Comparison of ENCODE assay signal across 8 cellular contexts in the genomic region with DNA sequence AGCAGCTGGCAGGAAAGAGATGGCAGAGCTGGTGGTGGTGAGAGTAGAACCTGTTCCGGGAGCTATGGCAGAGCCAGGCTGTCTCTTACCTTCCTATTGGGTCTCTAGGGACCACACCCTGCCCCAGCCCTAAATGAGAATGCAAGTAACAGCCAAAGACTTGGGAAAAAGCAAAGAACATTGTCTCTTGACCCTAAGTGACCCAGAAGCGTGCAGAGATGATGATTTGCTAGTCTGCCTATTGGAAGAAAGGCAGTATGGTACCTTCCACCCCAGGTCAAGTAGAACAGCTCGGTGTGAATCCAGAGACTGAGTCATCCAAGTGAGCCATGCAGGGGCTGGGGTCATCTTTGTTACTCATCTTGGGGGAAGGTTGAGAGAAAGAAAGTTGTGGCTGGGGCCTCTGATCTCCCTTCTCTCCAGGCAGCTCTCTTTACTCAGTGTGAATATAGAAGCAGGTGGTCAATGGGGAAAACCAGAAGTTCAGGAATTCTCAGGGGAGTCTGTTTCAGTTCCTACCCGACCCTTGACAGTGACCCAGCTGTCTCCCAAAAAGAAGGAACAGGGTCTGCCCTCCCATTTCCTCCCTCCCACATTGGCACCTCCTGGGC. TPM values are rescaled to one million over a fixed set of nuclear protein-coding genes. Genes with fewer than 3 reads are reported as not detected.
DNase-seq lines count a peak whose midpoint lies in the region; ATAC-seq, FAIRE-seq and TF ChIP-seq lines count a peak whose summit lies in the region.

No MANE protein-coding gene starts in this region.

- H3K4me3 ChIP-seq in brain microvascular endothelial cell (ENCODE audit: low read depth, low read length) (peak overlapping the region; percentile 79), mucosa of descending colon (no peak overlapping the region)

- in situ Hi-C loops in brain microvascular endothelial cell (cut with HindIII; ENCODE audit: low pct_ligation_motif_present, low sequenced_read_pairs) = no loop called here

- FAIRE-seq in HTR-8/SVneo (lab: Jason Lieb, UNC) = no peak

- TF ChIP-seq CTCF in brain microvascular endothelial cell (IDR thresholded peaks at IDR 0.05; ENCODE audit: low read depth, low read length, missing control alignments) (no peak), mucosa of descending colon (IDR thresholded peaks at IDR 0.05) (no peak)

- peaks cover 59% of the 10 kb centered on the region for H3K4me1 ChIP-seq in mucosa of descending colon (ENCODE audit: low read depth)

- DNase-seq in COLO829 (ENCODE audit: low spot score) (peak; percentile 50), M059J (ENCODE audit: low read depth) (peak; percentile 88), brain microvascular endothelial cell (peak; percentile 74), mucosa of descending colon (peak in 2 of 3 donors; percentile 54 to 71), HTR-8/SVneo (ENCODE audit: insufficient read length, low spot score) (no peak), NCI-H187 (lab: John Stamatoyannopoulos, UW) (no peak), NOMO-1 treated with dmso at 0.1 percent for 144 hours (lab: John Stamatoyannopoulos, UW; ENCODE audit: unreplicated experiment) (no peak)

- intact Hi-C loops in mucosa of descending colon (cut with DNase I, micrococcal nuclease) = no loop called here

- H3K27ac ChIP-seq in brain microvascular endothelial cell = peak overlapping the region; percentile 62

- H3K36me3 ChIP-seq in brain microvascular endothelial cell (replicated peaks) = no peaks in the 10 kb centered on the region
- H3K36me3 ChIP-seq in mucosa of descending colon (ENCODE audit: low read depth) = no peaks in the 10 kb centered on the region

- no peaks in the 10 kb centered on the region for H3K9me3 ChIP-seq in mucosa of descending colon

- H3K27me3 ChIP-seq in brain microvascular endothelial cell (replicated peaks) = no peaks in the 10 kb centered on the region

- ATAC-seq in mucosa of descending colon = peak; percentile 23
- ATAC-seq in HG03521 (IDR thresholded peaks at IDR 0.05; ENCODE audit: unreplicated experiment) = no peak

RNA-seq across cellular contexts. Expression of a gene that starts 1.7 kb away (rescaled TPM):
- 115 and 120 TPM in 2 replicates for total RNA-seq in M059J (2014; rRNA removed; shearing (Covaris generic))
- total RNA-seq in mucosa of descending colon = 100 to 1,000 TPM; 201 to 285 (median 241) TPM

RNA-seq across cellular contexts. Expression of a gene that starts 2.7 kb away (rescaled TPM):
- total RNA-seq in M059J (2014; rRNA removed; shearing (Covaris generic)) = 2.0 and 3.2 TPM in 2 replicates
- total RNA-seq in mucosa of descending colon = 10 to 100 TPM; 21.5 to 48.1 (median 35.8) TPM

RNA-seq across cellular contexts. Expression of a gene that starts 9.8 kb away (rescaled TPM):
- 4.2 and 7.9 TPM in 2 replicates for total RNA-seq in M059J (2014; rRNA removed; shearing (Covaris generic))
- total RNA-seq in mucosa of descending colon = 100 to 1,000 TPM in 1 of 3 donors, 10 to 100 TPM in 2; 16.5 to 449 (median 46.0) TPM

RNA-seq across cellular contexts. Expression of a gene that starts 11.3 kb away (rescaled TPM):
- 1,074 and 1,218 TPM in 2 replicates for total RNA-seq in M059J (2014; rRNA removed; shearing (Covaris generic))
- 1,000 to 10,000 TPM in 2 of 3 donors, 100 to 1,000 TPM in 1; 992 to 1,177 (median 1,016) TPM for total RNA-seq in mucosa of descending colon

RNA-seq across cellular contexts. Expression of a gene that starts 25.4 kb away (rescaled TPM):
- total RNA-seq in M059J (2014; rRNA removed; shearing (Covaris generic)) = 3.9 and 7.1 TPM in 2 replicates
- total RNA-seq in mucosa of descending colon = 10 to 100 TPM in 1 of 3 donors, 1 to 10 TPM in 2; 1.0 to 13.8 (median 2.8) TPM

Comparison
In these comparisons a context has a peak if more than half of its experiments do, and no peak if none do; other contexts are left out.
1. DNase-seq: peak in COLO829 (single experiment), M059J (single experiment), brain microvascular endothelial cell (single experiment) and mucosa of descending colon (2 of 3); none in HTR-8/SVneo (single experiment), NCI-H187 (0 of 2) and NOMO-1 treated with dmso at 0.1 percent for 144 hours (single experiment).